In genomic region chr2:14342313-14342712, GRCh38 we compare ENCODE assay signal across 27 cellular contexts.
"Had no signal": no experiment of that assay in that cellular context is flagged by ENCODE, and none has a peak within 500 bp of the region (broad histone marks: within the 10 kb centered on the region; RNA-seq: fewer than 3 reads in every experiment).

No MANE protein-coding gene starts in this region.

- H3K36me3 Mint-ChIP-seq: naive B cell; natural killer cell; neural progenitor cell; stimulated activated effector memory CD8-positive, alpha-beta T cell treated with anti-CD3 and anti-CD28 coated beads, Interleukin-12 subunit alpha, Interleukin-12 subunit beta, amount 100 ng/mL, for 72 hours had no signal

- H3K27ac ChIP-seq: heart right ventricle, hepatocyte, left lung, lower lobe of right lung, neural progenitor cell, ovary, skin epidermis, tibial nerve, upper lobe of left lung, uterus had no signal

- H3K4me1 ChIP-seq: heart right ventricle, left lung, lower lobe of right lung, neural progenitor cell, tibial nerve, upper lobe of left lung, uterus had no signal

- H3K4me3 ChIP-seq: heart right ventricle, hepatocyte, left lung, lower lobe of right lung, neural progenitor cell, ovary, skin epidermis, tibial nerve, upper lobe of left lung, uterus had no signal

- H3K9me3 ChIP-seq: lower lobe of right lung, ovary, uterus had no signal

- H3K9me3 Mint-ChIP-seq: neural progenitor cell; stimulated activated naive CD8-positive, alpha-beta T cell treated with anti-CD3 and anti-CD28 coated beads, Interleukin-15, amount 100 ng/mL, for 72 hours had no signal

- ATAC-seq: heart right ventricle; left colon; left lung; natural killer cell; right cardiac atrium; sciatic nerve; stimulated activated naive CD8-positive, alpha-beta T cell treated with anti-CD3 and anti-CD28 coated beads, Interleukin-15, amount 100 ng/mL, for 72 hours had no signal

- DNase-seq: heart right ventricle; kidney; left colon; left lung; lower lobe of right lung; mammary epithelial cell; mesenchymal stem cell; naive B cell; natural killer cell; nephron progenitor cell; ovary; retina; stimulated activated CD4-positive, alpha-beta T cell treated with anti-CD3 and anti-CD28 coated beads, Interleukin-4, amount 100 ng/mL, for 24 hours; stimulated activated naive CD4-positive, alpha-beta T cell treated with Interleukin-2 at 50 U/mL for 16 hours; stimulated activated naive CD8-positive, alpha-beta T cell treated with anti-CD3 and anti-CD28 coated beads, Interleukin-15, amount 100 ng/mL, for 72 hours; substantia nigra; uterus had no signal

- H3K9ac ChIP-seq: neural progenitor cell had no signal

- H3K36me3 ChIP-seq: heart right ventricle, left lung, lower lobe of right lung, neural progenitor cell, ovary, tibial nerve, upper lobe of left lung, uterus had no signal

- H3K79me2 ChIP-seq: hepatocyte had no signal

- H3K27me3 Mint-ChIP-seq: naive B cell; progenitor cell of endocrine pancreas; stimulated activated naive CD8-positive, alpha-beta T cell treated with anti-CD3 and anti-CD28 coated beads, Interleukin-15, amount 100 ng/mL, for 72 hours had no signal

- H2AFZ ChIP-seq: hepatocyte, neural progenitor cell had no signal

- H3K27me3 ChIP-seq: heart right ventricle, hepatocyte, left lung, neural progenitor cell, ovary, tibial nerve, upper lobe of left lung, uterus had no signal

- H3K4me3 Mint-ChIP-seq: naive B cell; natural killer cell; nephron progenitor cell; neural progenitor cell; stimulated activated effector memory CD8-positive, alpha-beta T cell treated with anti-CD3 and anti-CD28 coated beads, Interleukin-12 subunit alpha, Interleukin-12 subunit beta, amount 100 ng/mL, for 72 hours; stimulated activated naive CD8-positive, alpha-beta T cell treated with anti-CD3 and anti-CD28 coated beads, Interleukin-15, amount 100 ng/mL, for 72 hours had no signal

- H3K4me2 ChIP-seq: hepatocyte, neural progenitor cell had no signal

- H3K4me1 Mint-ChIP-seq: naive B cell; natural killer cell; nephron progenitor cell; neural progenitor cell; stimulated activated effector memory CD8-positive, alpha-beta T cell treated with anti-CD3 and anti-CD28 coated beads, Interleukin-12 subunit alpha, Interleukin-12 subunit beta, amount 100 ng/mL, for 72 hours; stimulated activated naive CD8-positive, alpha-beta T cell treated with anti-CD3 and anti-CD28 coated beads, Interleukin-15, amount 100 ng/mL, for 72 hours had no signal

- FAIRE-seq: islet of Langerhans, kidney had no signal

- H3K27ac Mint-ChIP-seq: naive B cell; natural killer cell; nephron progenitor cell; neural progenitor cell; progenitor cell of endocrine pancreas; stimulated activated effector memory CD8-positive, alpha-beta T cell treated with anti-CD3 and anti-CD28 coated beads, Interleukin-12 subunit alpha, Interleukin-12 subunit beta, amount 100 ng/mL, for 72 hours; stimulated activated naive CD8-positive, alpha-beta T cell treated with anti-CD3 and anti-CD28 coated beads, Interleukin-15, amount 100 ng/mL, for 72 hours had no signal
